Comparison of ENCODE assay signal across 14 cellular contexts in the genomic region with DNA sequence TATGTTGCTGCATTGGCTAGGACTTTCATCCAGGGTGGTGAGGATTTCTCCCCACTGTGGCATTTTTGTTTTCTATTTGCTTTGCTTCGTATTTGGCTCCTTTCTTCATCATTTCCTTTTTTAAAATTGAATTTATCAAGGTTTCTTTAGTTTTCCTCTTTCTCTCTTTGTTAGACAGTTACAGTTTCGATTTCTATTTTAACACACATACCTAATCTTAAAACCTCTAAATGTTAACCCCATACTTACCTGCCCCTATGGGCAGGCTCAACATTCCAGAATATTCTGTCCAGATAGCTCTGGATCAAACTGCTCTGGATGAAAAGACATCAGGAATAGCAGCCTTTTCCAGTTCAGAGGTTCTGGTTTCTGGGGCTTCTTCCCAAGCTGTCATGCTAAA. TPM values are rescaled to one million over a fixed set of nuclear protein-coding genes. Genes with fewer than 3 reads are reported as not detected.
DNase-seq lines count a peak whose midpoint lies in the region; ATAC-seq and TF ChIP-seq lines count a peak whose summit lies in the region.
"Had no signal": no experiment of that assay in that cellular context is flagged by ENCODE, and none has a peak within 500 bp of the region (broad histone marks: within the 10 kb centered on the region; RNA-seq: fewer than 3 reads in every experiment).

No MANE protein-coding gene starts in this region.

- H3K27ac Mint-ChIP-seq in memory B cell (peak overlapping the region; percentile 78), progenitor cell of endocrine pancreas (no peak overlapping the region)

- ATAC-seq in GM18499 (IDR thresholded peaks at IDR 0.05; ENCODE audit: insufficient read depth, unreplicated experiment) = peak; percentile 52
- peak; percentile 60 for ATAC-seq in HG03558 (IDR thresholded peaks at IDR 0.05; ENCODE audit: extremely low read depth, unreplicated experiment)
- peak; percentile 43 for ATAC-seq in memory B cell (ENCODE audit: low read depth)

- DNase-seq in GM20000 (ENCODE audit: low spot score) (peak; percentile 28), memory B cell (ENCODE audit: low spot score in 2 of 2) (no peak), cerebellum (ENCODE audit: low spot score) (no peak), progenitor cell of endocrine pancreas (ENCODE audit: low spot score, unreplicated experiment) (no peak), Kasumi-1 (lab: John Stamatoyannopoulos, UW) (no peak)
- DNase-seq: activated CD4-positive, alpha-beta T cell treated with anti-CD3 and anti-CD28 coated beads for 1 hour; amniotic stem cell; dorsolateral prefrontal cortex; foreskin fibroblast; NCI-H82; SK-N-SH; testis had no signal

- peak overlapping the region; percentile 69 for H3K4me3 Mint-ChIP-seq in memory B cell
- H3K4me3 Mint-ChIP-seq in progenitor cell of endocrine pancreas (ENCODE audit: low read depth) = no peak overlapping the region

- TF ChIP-seq CTCF in GM20000 (IDR thresholded peaks at IDR 0.05; ENCODE audit: extremely low read depth, missing control alignments) (no peak), progenitor cell of endocrine pancreas (IDR thresholded peaks at IDR 0.05; ENCODE audit: unreplicated experiment) (no peak)

- H3K9me3 Mint-ChIP-seq in memory B cell (no peaks in the 10 kb centered on the region), progenitor cell of endocrine pancreas (ENCODE audit: low read depth) (no peaks in the 10 kb centered on the region)

- H3K4me1 Mint-ChIP-seq in memory B cell (peaks cover 16% of the 10 kb centered on the region), progenitor cell of endocrine pancreas (ENCODE audit: low read depth) (peaks cover 9% of the 10 kb centered on the region)

- H3K36me3 Mint-ChIP-seq in memory B cell = no peaks in the 10 kb centered on the region
- H3K36me3 Mint-ChIP-seq in progenitor cell of endocrine pancreas (ENCODE audit: insufficient read depth) = no peaks in the 10 kb centered on the region

- peaks cover 10% of the 10 kb centered on the region for H3K27me3 Mint-ChIP-seq in memory B cell
- peaks cover 8% of the 10 kb centered on the region for H3K27me3 Mint-ChIP-seq in progenitor cell of endocrine pancreas

RNA-seq across cellular contexts. Expression of a gene that starts 49.2 kb away (rescaled TPM):
- total RNA-seq in cerebellum = 4.9 TPM
- total RNA-seq in progenitor cell of endocrine pancreas = not detected in 2 replicates
